8 cellular contexts compared by ENCODE assay signal in the genomic region with DNA sequence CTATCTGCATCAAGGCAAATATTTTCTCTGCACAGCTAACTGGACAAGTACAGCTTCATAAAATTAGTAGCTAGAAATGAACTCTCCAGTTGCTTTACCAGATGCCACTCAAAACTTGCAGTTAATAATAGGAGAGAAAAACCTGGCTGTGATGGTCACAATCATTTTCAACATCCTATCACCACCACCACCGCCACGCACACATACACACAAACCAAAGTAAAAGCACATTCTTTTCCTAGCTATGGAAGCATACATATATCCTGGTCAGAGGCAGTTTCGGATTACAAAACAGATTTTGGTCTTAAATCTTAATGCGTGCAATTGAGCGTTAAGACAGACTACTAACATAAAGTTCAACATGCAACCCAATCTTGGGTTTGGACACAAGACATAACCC. TPM values are rescaled to one million over a fixed set of nuclear protein-coding genes. Genes with fewer than 3 reads are reported as not detected.
DNase-seq lines count a peak whose midpoint lies in the region; ATAC-seq and TF ChIP-seq lines count a peak whose summit lies in the region.

No MANE protein-coding gene starts in this region.

- no peaks in the 10 kb centered on the region for H3K9me3 ChIP-seq in naive thymus-derived CD4-positive, alpha-beta T cell (ENCODE audit: control insufficient read depth in 2 of 3, low read length in 3 of 3)

- no peaks in the 10 kb centered on the region for H3K36me3 ChIP-seq in BJ (ENCODE audit: control insufficient read depth, insufficient read depth, low read length)
- H3K36me3 ChIP-seq in naive thymus-derived CD4-positive, alpha-beta T cell (ENCODE audit: control insufficient read depth in 2 of 3, insufficient read depth in 3 of 3, low read length in 3 of 3) = peaks cover 0 to 10% (median 0%) of the 10 kb centered on the region in 3 experiments

- peaks cover 27% of the 10 kb centered on the region for H3K36me3 Mint-ChIP-seq in dendritic cell treated with granulocyte-macrophage colony-stimulating factor and Interleukin-4, amounts not matched to agents 40 ng/mL and 50 ng/mL, for 4 days (ENCODE audit: low read depth)
- H3K36me3 Mint-ChIP-seq in naive thymus-derived CD4-positive, alpha-beta T cell = peaks cover 0 to 13% (median 9%) of the 10 kb centered on the region in 5 donors

- intact Hi-C loops in dendritic cell treated with granulocyte-macrophage colony-stimulating factor and Interleukin-4, amounts not matched to agents 40 ng/mL and 50 ng/mL, for 4 days (cut with micrococcal nuclease) = no loop called here
- intact Hi-C loops in naive thymus-derived CD4-positive, alpha-beta T cell (cut with micrococcal nuclease) = loop anchor here (5.0 to 10.0 kb wide), 5 partner anchors 451 to 1379 kb away; a partner anchor contains a TSS

- peaks cover 17 to 24% of the 10 kb centered on the region in 2 donors for H3K4me1 ChIP-seq in naive thymus-derived CD4-positive, alpha-beta T cell (ENCODE audit: control insufficient read depth in 2 of 2, insufficient read depth in 2 of 2, low read length in 2 of 2)

- H3K4me3 ChIP-seq in BJ (ENCODE audit: low read depth, low read length) (peak overlapping the region; percentile 91), LNCaP clone FGC (ENCODE audit: low read depth, low read length) (peak overlapping the region; percentile 93)
- H3K4me3 ChIP-seq in naive thymus-derived CD4-positive, alpha-beta T cell (ENCODE audit: low read length) = peak overlapping the region; percentile 92

- CTCF ChIA-PET in BJ (lab: Yijun Ruan, JAX) = interaction anchor here (1.5 to 1.8 kb wide), 2 partner anchors 61 to 185 kb away, joined by 3 to 5 read pairs; no protein-coding TSS in a partner anchor
- CTCF ChIA-PET in naive thymus-derived CD4-positive, alpha-beta T cell (lab: Charles Lee) = interaction anchor here (1.0 to 1.2 kb wide), 3 partner anchors 18 to 185 kb away, joined by 3 to 4 read pairs (median 3); no protein-coding TSS in a partner anchor

- H3K27ac ChIP-seq in naive thymus-derived CD4-positive, alpha-beta T cell (ENCODE audit: low read depth, low read length) = peak overlapping the region; percentile 80

- H3K9me3 Mint-ChIP-seq in dendritic cell treated with granulocyte-macrophage colony-stimulating factor and Interleukin-4, amounts not matched to agents 40 ng/mL and 50 ng/mL, for 4 days = no peaks in the 10 kb centered on the region
- peaks cover 0 to 5% (median 0%) of the 10 kb centered on the region in 11 donors for H3K9me3 Mint-ChIP-seq in naive thymus-derived CD4-positive, alpha-beta T cell

- H3K4me1 Mint-ChIP-seq in dendritic cell treated with granulocyte-macrophage colony-stimulating factor and Interleukin-4, amounts not matched to agents 40 ng/mL and 50 ng/mL, for 4 days (ENCODE audit: low read depth) = peaks cover 53% of the 10 kb centered on the region
- H3K4me1 Mint-ChIP-seq in naive thymus-derived CD4-positive, alpha-beta T cell = peaks cover 38 to 63% (median 49%) of the 10 kb centered on the region in 7 donors

- H3K27me3 Mint-ChIP-seq in dendritic cell treated with granulocyte-macrophage colony-stimulating factor and Interleukin-4, amounts not matched to agents 40 ng/mL and 50 ng/mL, for 4 days = peaks cover 15% of the 10 kb centered on the region
- H3K27me3 Mint-ChIP-seq in naive thymus-derived CD4-positive, alpha-beta T cell = peaks cover 0 to 19% (median 0%) of the 10 kb centered on the region in 5 donors

- DNase-seq in BJ (ENCODE audit: low read depth) (no peak), LNCaP clone FGC (ENCODE audit: low read depth) (no peak), SIG-M5 treated with dmso at 0.1 percent for 504 hours (lab: John Stamatoyannopoulos, UW; ENCODE audit: unreplicated experiment) (no peak)
- no peak for DNase-seq in naive thymus-derived CD4-positive, alpha-beta T cell
- DNase-seq in activated CD4-positive, alpha-beta T cell treated with anti-CD3 and anti-CD28 coated beads for 4 hours = no peak

- H3K27ac Mint-ChIP-seq in dendritic cell treated with granulocyte-macrophage colony-stimulating factor and Interleukin-4, amounts not matched to agents 40 ng/mL and 50 ng/mL, for 4 days = peak overlapping the region; percentile 92
- peak overlapping the region; percentile 67 to 96 (median 90) for H3K27ac Mint-ChIP-seq in naive thymus-derived CD4-positive, alpha-beta T cell

- peak overlapping the region; percentile 99 for H3K4me3 Mint-ChIP-seq in dendritic cell treated with granulocyte-macrophage colony-stimulating factor and Interleukin-4, amounts not matched to agents 40 ng/mL and 50 ng/mL, for 4 days
- peak overlapping the region; percentile 92 to 98 (median 95) for H3K4me3 Mint-ChIP-seq in naive thymus-derived CD4-positive, alpha-beta T cell

- no peak for ATAC-seq in naive thymus-derived CD4-positive, alpha-beta T cell
- ATAC-seq in HG03460 (IDR thresholded peaks at IDR 0.05; ENCODE audit: unreplicated experiment) = no peak
- no peak for ATAC-seq in GM21423 (IDR thresholded peaks at IDR 0.05; ENCODE audit: unreplicated experiment)

- TF ChIP-seq CTCF in BJ (IDR thresholded peaks at IDR 0.05; ENCODE audit: insufficient read depth, low read depth, low read length) = no peak
- no peak for TF ChIP-seq CTCF in LNCaP clone FGC (IDR thresholded peaks at IDR 0.05; ENCODE audit: control insufficient read depth, extremely low read depth, insufficient read depth)

- no peaks in the 10 kb centered on the region for H3K27me3 ChIP-seq in BJ (ENCODE audit: control insufficient read depth, insufficient read depth, low read length)
- H3K27me3 ChIP-seq in naive thymus-derived CD4-positive, alpha-beta T cell (ENCODE audit: control insufficient read depth in 2 of 2, insufficient read depth in 2 of 2, low read length in 2 of 2) = no peaks in the 10 kb centered on the region

- POLR2A ChIA-PET in BJ (lab: Charles Lee) = no interaction called here
- POLR2A ChIA-PET in naive thymus-derived CD4-positive, alpha-beta T cell (lab: Charles Lee) = interaction anchor here (0.6 to 2.0 kb wide), 2 partner anchors 58 to 704 kb away, joined by 4 read pairs; no protein-coding TSS in a partner anchor

RNA-seq across cellular contexts. Expression of a gene that starts 1.4 kb away (rescaled TPM):
- 7.3 and 13.2 TPM in 2 replicates for polyA plus RNA-seq in BJ (2011; rRNA removed)
- polyA minus RNA-seq in BJ (2011; rRNA and poly(A)+ RNA removed) = 11.6 and 14.9 TPM in 2 replicates
- 10 to 100 TPM; 28.0 to 66.6 (median 34.3) TPM for total RNA-seq in naive thymus-derived CD4-positive, alpha-beta T cell
- polyA plus RNA-seq in naive thymus-derived CD4-positive, alpha-beta T cell = 10 to 100 TPM; 20.0 to 24.1 TPM
